9 cellular contexts compared by ENCODE assay signal in the genomic region with DNA sequence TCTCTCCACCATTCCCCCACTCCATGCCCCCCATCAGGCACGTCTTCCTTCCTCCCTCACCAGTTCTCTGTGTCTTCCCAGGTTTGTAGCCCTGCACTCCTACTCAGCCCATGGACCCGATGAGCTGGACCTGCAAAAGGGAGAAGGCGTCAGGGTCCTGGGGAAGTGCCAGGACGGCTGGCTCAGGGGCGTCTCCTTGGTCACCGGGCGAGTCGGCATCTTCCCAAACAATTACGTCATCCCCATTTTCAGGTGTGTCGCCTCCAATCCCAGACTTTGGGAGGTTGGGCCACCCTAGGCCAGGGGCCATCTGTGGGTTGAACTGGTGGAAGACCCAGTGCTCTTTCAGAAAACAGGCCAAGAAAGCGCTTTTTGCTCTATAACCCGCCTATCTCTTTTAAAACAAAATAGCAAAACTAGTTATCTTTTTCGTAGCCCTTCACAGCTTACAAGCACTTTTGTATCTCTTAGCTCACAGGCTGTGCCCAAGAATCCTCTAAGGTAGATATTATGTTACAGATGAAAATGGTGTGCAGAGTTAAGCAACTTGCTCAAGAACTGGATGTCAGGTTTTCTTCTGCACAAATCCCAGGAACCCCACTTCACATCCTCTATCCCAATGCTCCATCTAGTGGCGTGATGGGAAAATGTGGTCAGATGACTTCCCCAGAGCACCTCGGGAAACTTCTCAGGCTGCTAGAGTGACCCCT. TPM values are rescaled to one million over a fixed set of nuclear protein-coding genes. Genes with fewer than 3 reads are reported as not detected.
DNase-seq lines count a peak whose midpoint lies in the region; ATAC-seq and TF ChIP-seq lines count a peak whose summit lies in the region.
"Had no signal": no experiment of that assay in that cellular context is flagged by ENCODE, and none has a peak within 500 bp of the region (broad histone marks: within the 10 kb centered on the region; RNA-seq: fewer than 3 reads in every experiment).

No MANE protein-coding gene starts in this region.

- peak; percentile 82 for DNase-seq in DMS53 (lab: John Stamatoyannopoulos, UW)
- peak; percentile 62 for DNase-seq in NCI-H748 treated with DMSO at 0.1 percent for 48 hours (lab: John Stamatoyannopoulos, UW)
- DNase-seq in T47D (ENCODE audit: low read depth in 1 of 2, low spot score in 1 of 2): peak; percentile 83 to 91
- DNase-seq in kidney epithelial cell (ENCODE audit: low read depth): peak; percentile 59
- no peak for DNase-seq in thoracic aorta (ENCODE audit: low spot score)
- DNase-seq in stimulated activated naive CD4-positive, alpha-beta T cell (lab: John Stamatoyannopoulos, UW): no peak
- DNase-seq: activated B cell treated with CpG ODN at 0.5 μM for 24 hours had no signal

- no peaks in the 10 kb centered on the region for H3K27me3 ChIP-seq in kidney epithelial cell (ENCODE audit: control insufficient read depth, insufficient read depth, low read length)
- H3K27me3 ChIP-seq in thoracic aorta (replicated peaks; ENCODE audit: insufficient read depth): no peaks in the 10 kb centered on the region

- H3K4me1 ChIP-seq in thoracic aorta (ENCODE audit: control insufficient read depth in 1 of 2, low read depth in 2 of 2): no peaks in the 10 kb centered on the region

- TF ChIP-seq CTCF in kidney epithelial cell (IDR thresholded peaks at IDR 0.05; ENCODE audit: insufficient read depth, low read length, poor library complexity, severe bottlenecking) (peak; percentile 84), thoracic aorta (IDR thresholded peaks at IDR 0.05) (peak; percentile 76)

- H3K27ac ChIP-seq in thoracic aorta: no peak overlapping the region

- peak; percentile 50 for ATAC-seq in HG03175 (IDR thresholded peaks at IDR 0.05; ENCODE audit: unreplicated experiment)
- ATAC-seq in thoracic aorta (ENCODE audit: insufficient number of reproducible peaks, low FRiP score, low read depth): no peak
- no peak for ATAC-seq in GM21360 (IDR thresholded peaks at IDR 0.05; ENCODE audit: unreplicated experiment)

- in situ Hi-C loops in T47D (cut with HindIII; ENCODE audit: low pct_unique_long_range_greater_than_20kb, low sequenced_read_pairs): no loop called here

- no peaks in the 10 kb centered on the region for H3K9me3 ChIP-seq in thoracic aorta

- no peak overlapping the region for H3K4me3 ChIP-seq in kidney epithelial cell (ENCODE audit: low read depth, low read length)
- no peak overlapping the region for H3K4me3 ChIP-seq in thoracic aorta

- H3K36me3 ChIP-seq in kidney epithelial cell (ENCODE audit: control insufficient read depth, insufficient read depth, low read length): no peaks in the 10 kb centered on the region
- H3K36me3 ChIP-seq in thoracic aorta: no peaks in the 10 kb centered on the region

RNA-seq across cellular contexts. Expression of a gene that starts 56.2 kb away (rescaled TPM):
- not detected in 2 replicates for total RNA-seq in kidney epithelial cell
- total RNA-seq in thoracic aorta: not detected

Comparison
In these comparisons a context has a peak if more than half of its experiments do, and no peak if none do; other contexts are left out.
1. DNase-seq: peak in DMS53 (single experiment), NCI-H748 treated with DMSO at 0.1 percent for 48 hours (single experiment), T47D (2 of 2) and kidney epithelial cell (single experiment); none in thoracic aorta (single experiment) and stimulated activated naive CD4-positive, alpha-beta T cell (0 of 6).